14 cellular contexts compared by ENCODE assay signal in genomic region chr16:27633721-27634120, GRCh38.
DNase-seq lines count a peak whose midpoint lies in the region; ATAC-seq and TF ChIP-seq lines count a peak whose summit lies in the region.
"Had no signal": no experiment of that assay in that cellular context is flagged by ENCODE, and none has a peak within 500 bp of the region (broad histone marks: within the 10 kb centered on the region; RNA-seq: fewer than 3 reads in every experiment).

No MANE protein-coding gene starts in this region.

- H3K27ac ChIP-seq in BLaER1 treated with 17β-estradiol and CSF1 and Interleukin-3, amounts not matched to agents 10 nM and 100 nM: no peak overlapping the region
- H3K27ac ChIP-seq in GM23338 (ENCODE audit: low read depth) (no peak overlapping the region), gastrocnemius medialis (no peak overlapping the region)

- peaks cover 0 to 38% (median 22%) of the 10 kb centered on the region in 11 experiments; a peak in 15 of 22 replicates for H4K20me1 ChIP-seq in BLaER1 treated with 17β-estradiol and CSF1 and Interleukin-3, amounts not matched to agents 10 nM and 100 nM
- H4K20me1 ChIP-seq in GM23338 (replicated peaks; ENCODE audit: insufficient read depth): no peaks in the 10 kb centered on the region

- H2AFZ ChIP-seq in GM23338: no peak overlapping the region

- peaks cover 17 to 57% (median 48%) of the 10 kb centered on the region in 10 experiments for H3K4me1 ChIP-seq in BLaER1 treated with 17β-estradiol and CSF1 and Interleukin-3, amounts not matched to agents 10 nM and 100 nM
- peaks cover 10% of the 10 kb centered on the region; the same call in 1 of the 2 replicates for H3K4me1 ChIP-seq in GM23338 (ENCODE audit: insufficient read depth)
- no peaks in the 10 kb centered on the region for H3K4me1 ChIP-seq in gastrocnemius medialis
- H3K4me1 ChIP-seq: HAP-1 had no signal

- peak overlapping the region; percentile 56; the same call in 1 of the 2 replicates for H3K27ac Mint-ChIP-seq in GM23338
- peak overlapping the region in 2 of 3 experiments; percentile 10 to 18 for H3K27ac Mint-ChIP-seq in nephron
- no peak overlapping the region for H3K27ac Mint-ChIP-seq in activated CD4-positive, alpha-beta T cell treated with anti-CD3 and anti-CD28 coated beads, Interleukin-2, amount 10 ng/mL, durations not matched to agents 7 days and 5 days
- no peak overlapping the region for H3K27ac Mint-ChIP-seq in activated naive CD4-positive, alpha-beta T cell treated with anti-CD3 and anti-CD28 coated beads, Interleukin-2, amount 50 U/mL, for 72 hours
- H3K27ac Mint-ChIP-seq: CD4-positive, alpha-beta memory T cell had no signal

- no peaks in the 10 kb centered on the region for H3K79me2 ChIP-seq in GM23338 (replicated peaks; ENCODE audit: insufficient read depth)

- ATAC-seq in GM23338 (no peak; the same call in 2 of the 3 replicates), gastrocnemius medialis (no peak)
- ATAC-seq in activated naive CD4-positive, alpha-beta T cell treated with anti-CD3 and anti-CD28 coated beads, Interleukin-2, amount 50 U/mL, for 72 hours: no peak
- ATAC-seq: GM12878 had no signal

- H3K4me2 ChIP-seq in BLaER1 treated with 17β-estradiol and CSF1 and Interleukin-3, amounts not matched to agents 10 nM and 100 nM: peak overlapping the region in 6 of 11 experiments; percentile 40 to 90 (median 74); a peak in 10 of 22 replicates
- no peak overlapping the region for H3K4me2 ChIP-seq in GM23338

- H3K9me2 ChIP-seq in GM23338 (ENCODE audit: insufficient read depth): no peaks in the 10 kb centered on the region

- no peaks in the 10 kb centered on the region for H3K9me3 ChIP-seq in BLaER1 treated with 17β-estradiol and CSF1 and Interleukin-3, amounts not matched to agents 10 nM and 100 nM (replicated peaks in 1 of 11)
- no peaks in the 10 kb centered on the region for H3K9me3 ChIP-seq in gastrocnemius medialis
- H3K9me3 ChIP-seq: BE2C, HAP-1 had no signal

- TF ChIP-seq POLR2A in gastrocnemius medialis (IDR thresholded peaks at IDR 0.05): no peak

- H3K4me1 Mint-ChIP-seq in GM23338 (peaks cover 16% of the 10 kb centered on the region), nephron (peaks cover 22% of the 10 kb centered on the region)
- peaks cover 3% of the 10 kb centered on the region for H3K4me1 Mint-ChIP-seq in activated CD4-positive, alpha-beta T cell treated with anti-CD3 and anti-CD28 coated beads, Interleukin-2, amount 10 ng/mL, durations not matched to agents 7 days and 5 days
- H3K4me1 Mint-ChIP-seq: CD14-positive monocyte had no signal

- no peaks in the 10 kb centered on the region; a peak in 1 of 22 replicates for H3K27me3 ChIP-seq in BLaER1 treated with 17β-estradiol and CSF1 and Interleukin-3, amounts not matched to agents 10 nM and 100 nM
- no peaks in the 10 kb centered on the region for H3K27me3 ChIP-seq in GM23338 (ENCODE audit: insufficient read depth)
- H3K27me3 ChIP-seq in gastrocnemius medialis: no peaks in the 10 kb centered on the region
- H3K27me3 ChIP-seq: BE2C had no signal

- peaks cover 0 to 60% (median 11%) of the 10 kb centered on the region in 11 experiments; a peak in 10 of 22 replicates for H3K36me3 ChIP-seq in BLaER1 treated with 17β-estradiol and CSF1 and Interleukin-3, amounts not matched to agents 10 nM and 100 nM
- H3K36me3 ChIP-seq in GM23338 (ENCODE audit: insufficient read depth) (no peaks in the 10 kb centered on the region; the same call in 1 of the 2 replicates), gastrocnemius medialis (peaks cover 0 to 7% of the 10 kb centered on the region in 2 donors)
- H3K36me3 ChIP-seq: BE2C, HAP-1 had no signal

- POLR2A ChIA-PET in activated CD4-positive, alpha-beta T cell treated with anti-CD3 and anti-CD28 coated beads, Interleukin-2, amount 10 ng/mL, durations not matched to agents 7 days and 5 days (lab: Charles Lee): no interaction called here

- in situ Hi-C loops in gastrocnemius medialis (cut with MboI; ENCODE audit: low sequenced_read_pairs in 4 of 4): loop anchor here in 3 of 4 donors (25.0 kb wide), 1 partner anchor 429 kb away; the partner anchor contains the start of gene GSG1L (in 3 of the 3)

- H3K36me3 Mint-ChIP-seq in GM23338 (ENCODE audit: low read depth): peaks cover 7% of the 10 kb centered on the region
- H3K36me3 Mint-ChIP-seq in nephron (ENCODE audit: low read depth): peaks cover 19% of the 10 kb centered on the region
- no peaks in the 10 kb centered on the region for H3K36me3 Mint-ChIP-seq in activated CD4-positive, alpha-beta T cell treated with anti-CD3 and anti-CD28 coated beads, Interleukin-2, amount 10 ng/mL, durations not matched to agents 7 days and 5 days (ENCODE audit: low read depth)
- H3K36me3 Mint-ChIP-seq in activated naive CD4-positive, alpha-beta T cell treated with anti-CD3 and anti-CD28 coated beads, Interleukin-2, amount 50 U/mL, for 72 hours: peaks cover 0 to 5% of the 10 kb centered on the region in 2 donors

- no peaks in the 10 kb centered on the region for H3F3A ChIP-seq in GM23338 (replicated peaks; ENCODE audit: low read depth)

- intact Hi-C loops in gastrocnemius medialis (cut with DNase I; ENCODE audit: low total_unique reads): no loop called here

- H3K27me3 Mint-ChIP-seq in GM23338 (ENCODE audit: insufficient read depth, low read depth, poor library complexity) (peaks cover 5% of the 10 kb centered on the region), nephron (ENCODE audit: low read depth) (no peaks in the 10 kb centered on the region)
- no peaks in the 10 kb centered on the region for H3K27me3 Mint-ChIP-seq in activated CD4-positive, alpha-beta T cell treated with anti-CD3 and anti-CD28 coated beads, Interleukin-2, amount 10 ng/mL, durations not matched to agents 7 days and 5 days
- H3K27me3 Mint-ChIP-seq: CD4-positive, alpha-beta memory T cell had no signal

- H3K9me3 Mint-ChIP-seq in GM23338 (no peaks in the 10 kb centered on the region), nephron (no peaks in the 10 kb centered on the region)
- no peaks in the 10 kb centered on the region for H3K9me3 Mint-ChIP-seq in activated CD4-positive, alpha-beta T cell treated with anti-CD3 and anti-CD28 coated beads, Interleukin-2, amount 10 ng/mL, durations not matched to agents 7 days and 5 days
- no peaks in the 10 kb centered on the region for H3K9me3 Mint-ChIP-seq in activated naive CD4-positive, alpha-beta T cell treated with anti-CD3 and anti-CD28 coated beads, Interleukin-2, amount 50 U/mL, for 72 hours
- H3K9me3 Mint-ChIP-seq: CD14-positive monocyte; CD4-positive, alpha-beta memory T cell had no signal

- TF ChIP-seq CTCF in GM23338 (conservative IDR thresholded peaks at IDR 0.05; ENCODE audit: low read depth in 2 of 2): no peak
- TF ChIP-seq CTCF in nephron (IDR thresholded peaks at IDR 0.05; ENCODE audit: unreplicated experiment in 3 of 3): no peak
- TF ChIP-seq CTCF in gastrocnemius medialis (IDR thresholded peaks at IDR 0.05 in 4 of 5, conservative IDR thresholded peaks at IDR 0.05 in 1 of 5): no peak

- H3K4me3 ChIP-seq in BLaER1 treated with 17β-estradiol and CSF1 and Interleukin-3, amounts not matched to agents 10 nM and 100 nM: no peak overlapping the region
- H3K4me3 ChIP-seq in GM23338 (no peak overlapping the region), gastrocnemius medialis (no peak overlapping the region)
- H3K4me3 ChIP-seq: GM12878, HAP-1 had no signal

- CTCF ChIA-PET in activated CD4-positive, alpha-beta T cell treated with anti-CD3 and anti-CD28 coated beads, Interleukin-2, amount 10 ng/mL, durations not matched to agents 7 days and 5 days (lab: Charles Lee): no interaction called here

- H3K4me3 Mint-ChIP-seq in GM23338 (no peak overlapping the region), nephron (no peak overlapping the region)
- no peak overlapping the region for H3K4me3 Mint-ChIP-seq in activated CD4-positive, alpha-beta T cell treated with anti-CD3 and anti-CD28 coated beads, Interleukin-2, amount 10 ng/mL, durations not matched to agents 7 days and 5 days
- H3K4me3 Mint-ChIP-seq: CD14-positive monocyte; CD4-positive, alpha-beta memory T cell had no signal

- DNase-seq in GM23338 (ENCODE audit: low spot score) (no peak), gastrocnemius medialis (no peak)
- no peak for DNase-seq in activated CD4-positive, alpha-beta T cell treated with anti-CD3 and anti-CD28 coated beads, Interleukin-2, amount 10 ng/mL, durations not matched to agents 7 days and 5 days
- DNase-seq in activated naive CD4-positive, alpha-beta T cell treated with anti-CD3 and anti-CD28 coated beads, Interleukin-2, amount 50 U/mL, for 72 hours (ENCODE audit: low spot score in 2 of 2): no peak
- DNase-seq: ACHN; BE2C; Calu3; CD4-positive, alpha-beta memory T cell; DMS79 treated with DMSO at 0.1 percent for 48 hours had no signal

- no peak overlapping the region for H3K9ac ChIP-seq in BLaER1 treated with 17β-estradiol and CSF1 and Interleukin-3, amounts not matched to agents 10 nM and 100 nM

TF ChIP-seq in GM23338, 12 proteins besides CTCF, POLR2A, EP300 and RAD21:
- TF ChIP-seq NANOG (IDR thresholded peaks at IDR 0.05; ENCODE audit: borderline replicate concordance) (no peak), ETS1 (IDR thresholded peaks at IDR 0.05) (no peak), STAT1 (IDR thresholded peaks at IDR 0.05; ENCODE audit: unreplicated experiment) (no peak), ZNF114 (CRISPR knock-in tag; IDR thresholded peaks at IDR 0.05) (no peak), EZH2 (IDR thresholded peaks at IDR 0.05; ENCODE audit: low read depth, unreplicated experiment) (no peak), JUNB (IDR thresholded peaks at IDR 0.05; ENCODE audit: unreplicated experiment) (no peak)

Comparison
In these comparisons a context has a peak if more than half of its experiments do, and no peak if none do; other contexts are left out.
1. H3K27ac Mint-ChIP-seq: peak in GM23338 (single experiment) and nephron (2 of 3); none in activated CD4-positive, alpha-beta T cell treated with anti-CD3 and anti-CD28 coated beads, Interleukin-2, amount 10 ng/mL, durations not matched to agents 7 days and 5 days (single experiment) and activated naive CD4-positive, alpha-beta T cell treated with anti-CD3 and anti-CD28 coated beads, Interleukin-2, amount 50 U/mL, for 72 hours (0 of 2).